ENCODE assay signal across 27 cellular contexts in the genomic region with DNA sequence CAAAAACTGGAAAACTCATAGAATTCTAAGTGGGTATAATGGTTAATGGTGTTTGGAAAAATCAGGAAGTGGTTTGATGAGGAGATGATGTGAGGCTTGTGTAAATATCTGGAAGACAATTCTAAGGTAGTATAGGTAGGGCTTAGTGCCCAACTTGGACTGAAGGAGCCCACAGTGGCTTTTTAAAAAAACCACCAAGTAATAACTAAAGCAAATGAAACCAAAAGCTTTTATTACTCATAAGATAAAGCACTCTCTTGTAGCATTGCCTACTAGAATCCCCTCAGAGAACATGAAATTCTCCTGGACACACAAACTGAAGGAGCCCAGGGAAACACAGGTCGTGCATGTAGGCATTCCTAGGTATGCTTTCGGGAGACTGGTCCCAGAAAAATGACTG.
DNase-seq lines count a peak whose midpoint lies in the region; ATAC-seq and TF ChIP-seq lines count a peak whose summit lies in the region.
"Had no signal": no experiment of that assay in that cellular context is flagged by ENCODE, and none has a peak within 500 bp of the region (broad histone marks: within the 10 kb centered on the region; RNA-seq: fewer than 3 reads in every experiment).

No MANE protein-coding gene starts in this region.

- no peaks in the 10 kb centered on the region for H3K9me3 ChIP-seq in ascending aorta
- H3K9me3 ChIP-seq: A549; BLaER1 treated with 17β-estradiol and CSF1 and Interleukin-3, amounts not matched to agents 10 nM and 100 nM; HAP-1; SK-N-SH had no signal

- H3K4me1 ChIP-seq in ascending aorta = no peaks in the 10 kb centered on the region
- H3K4me1 ChIP-seq: A549; BLaER1 treated with 17β-estradiol and CSF1 and Interleukin-3, amounts not matched to agents 10 nM and 100 nM; HAP-1 had no signal

- ATAC-seq in stimulated activated naive CD8-positive, alpha-beta T cell treated with anti-CD3 and anti-CD28 coated beads, Interleukin-15, amount 100 ng/mL, for 72 hours = peak; percentile 93
- no peak for ATAC-seq in left ventricle myocardium superior
- ATAC-seq: A549, GM23338, K562, PC-3 had no signal

- no peaks in the 10 kb centered on the region for H3K36me3 ChIP-seq in ascending aorta
- H3K36me3 ChIP-seq: BLaER1 treated with 17β-estradiol and CSF1 and Interleukin-3, amounts not matched to agents 10 nM and 100 nM; HAP-1 had no signal

- no peaks in the 10 kb centered on the region for H3K27me3 Mint-ChIP-seq in activated naive CD8-positive, alpha-beta T cell
- H3K27me3 Mint-ChIP-seq in stimulated activated naive CD8-positive, alpha-beta T cell treated with anti-CD3 and anti-CD28 coated beads, Interleukin-15, amount 100 ng/mL, for 72 hours = no peaks in the 10 kb centered on the region
- H3K27me3 Mint-ChIP-seq: CD4-positive, alpha-beta T cell had no signal

- intact Hi-C loops in left ventricle myocardium superior (cut with micrococcal nuclease) = no loop called here
- intact Hi-C loops in ascending aorta (cut with DNase I) = no loop called here

- no peaks in the 10 kb centered on the region for H3K27me3 ChIP-seq in ascending aorta
- H3K27me3 ChIP-seq: BLaER1 treated with 17β-estradiol and CSF1 and Interleukin-3, amounts not matched to agents 10 nM and 100 nM had no signal

- TF ChIP-seq CTCF in GM12865 (IDR thresholded peaks at IDR 0.05; ENCODE audit: insufficient read depth, low read depth, low read length, missing control alignments) (no peak), ascending aorta (IDR thresholded peaks at IDR 0.05) (no peak)

- H3K4me3 ChIP-seq in GM12865 (ENCODE audit: low read depth, low read length) (no peak overlapping the region), ascending aorta (no peak overlapping the region)
- H3K4me3 ChIP-seq: A549; BLaER1 treated with 17β-estradiol and CSF1 and Interleukin-3, amounts not matched to agents 10 nM and 100 nM; GM23338; HAP-1; K562 had no signal

- DNase-seq in GM12865 (ENCODE audit: low read depth) (peak; percentile 1), NCI-H69 (lab: John Stamatoyannopoulos, UW) (peak; percentile 17), left ventricle myocardium superior (no peak), NCI-H526 (lab: John Stamatoyannopoulos, UW) (no peak), ascending aorta (ENCODE audit: low spot score in 2 of 2) (no peak)
- peak in 1 of 2 donors; percentile 3 for DNase-seq in stimulated activated naive CD8-positive, alpha-beta T cell treated with anti-CD3 and anti-CD28 coated beads, Interleukin-15, amount 100 ng/mL, for 72 hours
- DNase-seq: AML-193; CD4-positive, alpha-beta T cell; COR-L47; DMS53; HFFc6; Kasumi-1; MV-4-11; NCI-H1105; NCI-H146; NCI-H1930; NCI-H2107; NCI-H524 treated with DMSO at 0.1 percent for 48 hours; PC-3; SK-N-SH; SW 1271 had no signal

- peaks cover 72% of the 10 kb centered on the region for H3K4me1 Mint-ChIP-seq in activated naive CD8-positive, alpha-beta T cell (ENCODE audit: low read depth)
- H3K4me1 Mint-ChIP-seq in stimulated activated naive CD8-positive, alpha-beta T cell treated with anti-CD3 and anti-CD28 coated beads, Interleukin-15, amount 100 ng/mL, for 72 hours = peaks cover 62% of the 10 kb centered on the region

- H3K27ac ChIP-seq in ascending aorta = no peak overlapping the region
- H3K27ac ChIP-seq: A549; BLaER1 treated with 17β-estradiol and CSF1 and Interleukin-3, amounts not matched to agents 10 nM and 100 nM had no signal

- peak overlapping the region; percentile 38 for H3K27ac Mint-ChIP-seq in activated naive CD8-positive, alpha-beta T cell
- peak overlapping the region in 1 of 2 donors; percentile 22 for H3K27ac Mint-ChIP-seq in stimulated activated naive CD8-positive, alpha-beta T cell treated with anti-CD3 and anti-CD28 coated beads, Interleukin-15, amount 100 ng/mL, for 72 hours
- H3K27ac Mint-ChIP-seq: CD4-positive, alpha-beta T cell; GM23338; HFFc6 had no signal

- H3K9me3 Mint-ChIP-seq in activated naive CD8-positive, alpha-beta T cell (ENCODE audit: low read depth) = no peaks in the 10 kb centered on the region
- H3K9me3 Mint-ChIP-seq in stimulated activated naive CD8-positive, alpha-beta T cell treated with anti-CD3 and anti-CD28 coated beads, Interleukin-15, amount 100 ng/mL, for 72 hours = no peaks in the 10 kb centered on the region
- H3K9me3 Mint-ChIP-seq: CD4-positive, alpha-beta T cell; GM23338 had no signal

- H3K36me3 Mint-ChIP-seq in activated naive CD8-positive, alpha-beta T cell = peaks cover 25% of the 10 kb centered on the region

- no peak overlapping the region for H3K4me3 Mint-ChIP-seq in activated naive CD8-positive, alpha-beta T cell
- no peak overlapping the region for H3K4me3 Mint-ChIP-seq in stimulated activated naive CD8-positive, alpha-beta T cell treated with anti-CD3 and anti-CD28 coated beads, Interleukin-15, amount 100 ng/mL, for 72 hours
- H3K4me3 Mint-ChIP-seq: CD4-positive, alpha-beta T cell; GM23338; HFFc6 had no signal

Comparison
In these comparisons a context has a peak if more than half of its experiments do, and no peak if none do; other contexts are left out.
1. DNase-seq: peak in GM12865 (single experiment) and NCI-H69 (single experiment); none in left ventricle myocardium superior (single experiment), NCI-H526 (0 of 2) and ascending aorta (0 of 2).